Comparison of ENCODE assay signal across 20 cellular contexts in genomic region chr4:156906325-156906724, GRCh38.
DNase-seq lines count a peak whose midpoint lies in the region; ATAC-seq and TF ChIP-seq lines count a peak whose summit lies in the region.
"Had no signal": no experiment of that assay in that cellular context is flagged by ENCODE, and none has a peak within 500 bp of the region (broad histone marks: within the 10 kb centered on the region; RNA-seq: fewer than 3 reads in every experiment).

No MANE protein-coding gene starts in this region.

- no peak overlapping the region for H2AFZ ChIP-seq in Karpas-422 (ENCODE audit: low read length)

- CTCF ChIA-PET in RWPE1 (lab: Yijun Ruan, JAX): no interaction called here

- H3K9ac ChIP-seq in Karpas-422 (ENCODE audit: low read length): no peak overlapping the region
- H3K9ac ChIP-seq: BLaER1 treated with 17β-estradiol and CSF1 and Interleukin-3, amounts not matched to agents 10 nM and 100 nM had no signal

- H3K4me2 ChIP-seq in Karpas-422 (ENCODE audit: low read depth, low read length, poor library complexity, severe bottlenecking): no peak overlapping the region
- H3K4me2 ChIP-seq: BLaER1 treated with 17β-estradiol and CSF1 and Interleukin-3, amounts not matched to agents 10 nM and 100 nM had no signal

- peak; percentile 19 for DNase-seq in EH (ENCODE audit: low read depth)
- peak in 2 of 3 experiments; percentile 47 to 89 for DNase-seq in NCI-H1417 (lab: John Stamatoyannopoulos, UW)
- DNase-seq in RWPE1 (ENCODE audit: low spot score): peak; percentile 5
- DNase-seq in left kidney (ENCODE audit: low read depth, low spot score): peak; percentile 78
- DNase-seq in Karpas-422: no peak
- no peak for DNase-seq in hepatic stellate cell (ENCODE audit: low spot score)
- DNase-seq: DMS53; KBM-7; NCI-H1092 treated with DMSO at 0.1 percent for 48 hours; NCI-H187; NCI-H524 treated with DMSO at 0.1 percent for 48 hours; NK-92 treated with Interleukin-12 subunit alpha and Interleukin-12 subunit beta, amount 100 ng/mL, for 24 hours; SHP77; T-helper 2 cell had no signal

- H3K9me3 ChIP-seq in Karpas-422 (ENCODE audit: low read length): no peaks in the 10 kb centered on the region; the same call in 1 of the 2 replicates
- H3K9me3 ChIP-seq: BLaER1 treated with 17β-estradiol and CSF1 and Interleukin-3, amounts not matched to agents 10 nM and 100 nM; HAP-1 had no signal

- TF ChIP-seq CTCF in RWPE1 (conservative IDR thresholded peaks at IDR 0.05; ENCODE audit: low read depth): no peak

- no peaks in the 10 kb centered on the region for H3K4me1 ChIP-seq in Karpas-422 (ENCODE audit: low read length)

- H3K27ac ChIP-seq in RWPE1 (no peak overlapping the region), Karpas-422 (ENCODE audit: low read length) (no peak overlapping the region)
- H3K27ac ChIP-seq: BLaER1 treated with 17β-estradiol and CSF1 and Interleukin-3, amounts not matched to agents 10 nM and 100 nM; HL-60 had no signal

- POLR2A ChIA-PET in RWPE1 (lab: Yijun Ruan, JAX; ENCODE audit: low non-redundant PET): no interaction called here

- ATAC-seq in HG03139 (IDR thresholded peaks at IDR 0.05; ENCODE audit: unreplicated experiment): no peak
- no peak for ATAC-seq in GM18868 (IDR thresholded peaks at IDR 0.05; ENCODE audit: unreplicated experiment)
- ATAC-seq: GM12878 had no signal

- H3K4me3 ChIP-seq in Karpas-422 (ENCODE audit: low read length): no peak overlapping the region
- H3K4me3 ChIP-seq: BLaER1 treated with 17β-estradiol and CSF1 and Interleukin-3, amounts not matched to agents 10 nM and 100 nM; GM12878; HAP-1 had no signal

- no peaks in the 10 kb centered on the region for H3K36me3 ChIP-seq in Karpas-422 (ENCODE audit: insufficient read depth, low read length)
- H3K36me3 ChIP-seq: BLaER1 treated with 17β-estradiol and CSF1 and Interleukin-3, amounts not matched to agents 10 nM and 100 nM; HAP-1 had no signal

- no peaks in the 10 kb centered on the region for H3K9me2 ChIP-seq in Karpas-422 (replicated peaks; ENCODE audit: insufficient read depth, low read length)

- no peaks in the 10 kb centered on the region for H4K20me1 ChIP-seq in Karpas-422 (ENCODE audit: insufficient read depth, low read depth, low read length)
- H4K20me1 ChIP-seq: BLaER1 treated with 17β-estradiol and CSF1 and Interleukin-3, amounts not matched to agents 10 nM and 100 nM had no signal

- H3K27me3 ChIP-seq in Karpas-422 (ENCODE audit: low read length): no peaks in the 10 kb centered on the region
- H3K27me3 ChIP-seq: BLaER1 treated with 17β-estradiol and CSF1 and Interleukin-3, amounts not matched to agents 10 nM and 100 nM had no signal

- no peaks in the 10 kb centered on the region for H3K79me2 ChIP-seq in Karpas-422 (ENCODE audit: low read length)

Comparison
In these comparisons a context has a peak if more than half of its experiments do, and no peak if none do; other contexts are left out.
1. DNase-seq: peak in EH (single experiment), NCI-H1417 (2 of 3), RWPE1 (single experiment) and left kidney (single experiment); none in Karpas-422 (single experiment) and hepatic stellate cell (single experiment).